Comparison of ENCODE assay signal across 9 cellular contexts in the genomic region with DNA sequence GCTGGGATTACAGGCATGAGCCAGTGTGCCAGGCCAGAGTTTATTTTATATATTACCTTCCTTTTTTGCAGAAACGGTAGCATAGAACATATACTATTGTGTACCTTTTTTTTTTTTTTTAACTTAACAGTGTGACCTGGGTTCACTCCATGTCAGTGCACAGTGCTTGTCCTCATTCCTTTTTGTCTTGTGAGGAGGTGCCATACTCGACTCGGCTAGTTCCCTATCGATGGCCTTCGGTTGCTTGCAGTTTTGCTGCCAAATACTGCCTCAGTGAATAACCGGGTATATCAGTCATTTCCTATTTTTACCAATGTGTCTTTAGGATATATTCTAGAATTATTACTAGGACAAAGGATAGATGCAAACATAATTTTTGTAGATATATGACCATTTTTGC.
"Had no signal": no experiment of that assay in that cellular context is flagged by ENCODE, and none has a peak within 500 bp of the region (broad histone marks: within the 10 kb centered on the region; RNA-seq: fewer than 3 reads in every experiment).

No MANE protein-coding gene starts in this region.

- ATAC-seq: GM23338, HCT116 had no signal

- DNase-seq: GM23248, GOT3, H7, H9, HCEC 1CT, HFFc6 had no signal

- H3K9me3 ChIP-seq: HAP-1 had no signal

- H3K9me3 Mint-ChIP-seq: GM23338, H9, HFFc6 had no signal

- H3K4me2 ChIP-seq: GM23338 had no signal

- H3K4me1 ChIP-seq: HAP-1 had no signal

- H3K9ac ChIP-seq: GM23248 had no signal

- H3K27ac Mint-ChIP-seq: GM23338, H9, HFFc6 had no signal

- H2AFZ ChIP-seq: GM23248, GM23338 had no signal

- H3K4me3 ChIP-seq: GM23248, GM23338, HAP-1 had no signal

- H3K4me3 Mint-ChIP-seq: GM23338, H9, HFFc6 had no signal

- H3K27ac ChIP-seq: GM23248 had no signal
